In the genomic region with DNA sequence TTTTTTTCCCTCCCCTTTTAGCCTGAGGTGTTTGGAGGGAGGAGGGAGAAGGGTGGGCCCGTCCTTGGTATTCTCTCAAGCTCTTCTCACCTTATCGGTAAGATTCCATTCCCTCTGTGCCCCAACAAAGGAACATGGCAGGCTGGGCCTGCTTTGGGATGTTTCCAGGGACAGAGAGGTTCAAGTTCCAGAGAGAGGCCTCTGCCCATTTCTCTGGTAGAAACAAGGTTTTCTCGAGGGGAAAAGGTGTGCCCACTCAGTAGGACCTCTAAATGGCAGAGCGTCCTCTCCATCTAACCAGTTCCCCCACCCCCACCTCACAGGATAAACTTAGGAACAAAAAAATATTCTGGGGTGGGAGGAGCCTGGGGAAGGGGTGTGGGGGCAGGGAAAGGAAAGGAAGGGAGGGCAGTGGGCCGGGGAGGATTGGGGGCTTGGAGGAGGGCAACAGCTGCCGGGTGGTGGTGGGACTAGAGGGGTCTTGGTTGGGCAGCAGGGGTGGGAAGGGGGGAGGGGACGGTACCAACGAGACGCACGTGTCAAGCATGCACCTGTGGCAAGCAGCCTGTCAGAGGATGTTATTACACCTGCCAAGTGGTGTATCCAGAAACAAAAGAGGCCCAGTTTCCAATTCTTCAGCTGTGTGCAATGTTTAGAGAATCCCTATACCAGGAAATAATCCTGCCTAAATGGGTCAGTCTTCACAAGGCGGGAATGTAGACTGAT, we compare ENCODE assay signal across 8 cellular contexts. TPM values are rescaled to one million over a fixed set of nuclear protein-coding genes. Genes with fewer than 3 reads are reported as not detected.
DNase-seq lines count a peak whose midpoint lies in the region; ATAC-seq and TF ChIP-seq lines count a peak whose summit lies in the region.

No MANE protein-coding gene starts in this region.

- no peaks in the 10 kb centered on the region for H3K36me3 ChIP-seq in adrenal gland (replicated peaks in 1 of 2)

- H3K9me3 ChIP-seq in adrenal gland (replicated peaks in 1 of 3) = no peaks in the 10 kb centered on the region

- 9 to 20% (median 12%) methylated on average over 11 of the region's 11 CpGs for WGBS in adrenal gland, 4 donors

- H3K27ac ChIP-seq in adrenal gland (peak overlapping the region; percentile 77 to 100 (median 99)), layer of hippocampus (ENCODE audit: low read depth, low read length) (peak overlapping the region; percentile 100)

- DNase-seq in NCI-H1105 (lab: John Stamatoyannopoulos, UW) (peak; percentile 15), NCI-H1105 treated with DMSO at 0.1 percent for 48 hours (lab: John Stamatoyannopoulos, UW) (no peak), NCI-H82 (lab: John Stamatoyannopoulos, UW) (peak; percentile 80), adrenal gland (peak in 6 of 7 donors; percentile 39 to 68 (median 52)), GM10266 (ENCODE audit: extremely low spot score) (no peak)
- peak; percentile 60 for DNase-seq in stimulated activated CD8-positive, alpha-beta memory T cell treated with anti-CD3 and anti-CD28 coated beads, Interleukin-4, amount 100 ng/mL, for 48 hours

- H3K27me3 ChIP-seq in adrenal gland (no peaks in the 10 kb centered on the region), layer of hippocampus (ENCODE audit: control insufficient read depth, insufficient read depth, low read length) (no peaks in the 10 kb centered on the region)

- peaks cover 28 to 29% of the 10 kb centered on the region in 2 donors for H3K4me1 ChIP-seq in adrenal gland (replicated peaks in 1 of 2)

- peak in 1 of 2 donors; percentile 18 for TF ChIP-seq POLR2A in adrenal gland (IDR thresholded peaks at IDR 0.05)

- no peak for ATAC-seq in HG02759 (IDR thresholded peaks at IDR 0.05; ENCODE audit: unreplicated experiment)

- intact Hi-C loops in adrenal gland (cut with DNase I) = loop anchor here (5.0 kb wide), 1 partner anchor 53 kb away; no protein-coding TSS in a partner anchor

- TF ChIP-seq CTCF in adrenal gland (IDR thresholded peaks at IDR 0.05) (no peak), GM10266 (IDR thresholded peaks at IDR 0.05; ENCODE audit: control insufficient read depth, insufficient read depth, low read depth, missing control alignments) (no peak)

- H3K4me3 ChIP-seq in adrenal gland = peak overlapping the region in 3 of 4 donors; percentile 69 to 91 (median 89)

RNA-seq across cellular contexts. Expression of a gene that starts 2.1 kb away (rescaled TPM):
- 100 to 1,000 TPM; 142 to 511 (median 317) TPM for total RNA-seq in adrenal gland
- polyA plus RNA-seq in adrenal gland = 100 to 1,000 TPM; 269 to 405 (median 350) TPM

Comparison
In these comparisons a context has a peak if more than half of its experiments do, and no peak if none do; other contexts are left out.
1. DNase-seq: peak in NCI-H1105 (single experiment), NCI-H82 (single experiment), adrenal gland (6 of 7) and stimulated activated CD8-positive, alpha-beta memory T cell treated with anti-CD3 and anti-CD28 coated beads, Interleukin-4, amount 100 ng/mL, for 48 hours (single experiment); none in NCI-H1105 treated with DMSO at 0.1 percent for 48 hours (single experiment) and GM10266 (single experiment).